25 cellular contexts compared by ENCODE assay signal in genomic region chr3:194099215-194099614, GRCh38.
"Had no signal": no experiment of that assay in that cellular context is flagged by ENCODE, and none has a peak within 500 bp of the region (broad histone marks: within the 10 kb centered on the region; RNA-seq: fewer than 3 reads in every experiment).

No MANE protein-coding gene starts in this region.

- H3K4me3 Mint-ChIP-seq: activated CD4-positive, alpha-beta memory T cell treated with anti-CD3 and anti-CD28 coated beads, Interleukin-2, amount 10 ng/mL, durations not matched to agents 7 days and 5 days; activated CD4-positive, alpha-beta T cell treated with anti-CD3 and anti-CD28 coated beads, Interleukin-2, amount 10 ng/mL, durations not matched to agents 7 days and 5 days; activated naive CD4-positive, alpha-beta T cell treated with anti-CD3 and anti-CD28 coated beads, Interleukin-2, amount 50 U/mL, for 24 hours; activated naive CD8-positive, alpha-beta T cell treated with anti-CD3 and anti-CD28 coated beads, Interleukin-2, amount 50 U/mL, for 24 hours; activated T-cell treated with anti-CD3 and anti-CD28 coated beads, Interleukin-2, amount 50 U/mL, for 24 hours; central memory CD8-positive, alpha-beta T cell; dendritic cell treated with granulocyte-macrophage colony-stimulating factor and Interleukin-4, amounts not matched to agents 40 ng/mL and 50 ng/mL, for 4 days; endodermal cell; neural progenitor cell; T-cell had no signal

- H3K4me3 ChIP-seq: breast epithelium, left lung, lower lobe of right lung, neural progenitor cell, right atrium auricular region, tibial nerve had no signal

- H3K36me3 ChIP-seq: breast epithelium, left lung, lower lobe of right lung, neural progenitor cell, right atrium auricular region, tibial nerve had no signal

- ATAC-seq: activated naive CD8-positive, alpha-beta T cell treated with anti-CD3 and anti-CD28 coated beads, Interleukin-2, amount 50 U/mL, for 24 hours; esophagus mucosa; foreskin keratinocyte; T-cell had no signal

- H3K27ac Mint-ChIP-seq: activated CD4-positive, alpha-beta memory T cell treated with anti-CD3 and anti-CD28 coated beads, Interleukin-2, amount 10 ng/mL, durations not matched to agents 7 days and 5 days; activated CD4-positive, alpha-beta T cell treated with anti-CD3 and anti-CD28 coated beads, Interleukin-2, amount 10 ng/mL, durations not matched to agents 7 days and 5 days; activated naive CD4-positive, alpha-beta T cell treated with anti-CD3 and anti-CD28 coated beads, Interleukin-2, amount 50 U/mL, for 24 hours; activated naive CD8-positive, alpha-beta T cell treated with anti-CD3 and anti-CD28 coated beads, Interleukin-2, amount 50 U/mL, for 24 hours; activated T-cell treated with anti-CD3 and anti-CD28 coated beads, Interleukin-2, amount 50 U/mL, for 24 hours; activated T-helper 2 cell treated with anti-CD3 and anti-CD28 coated beads, Interferon-gamma antibody, Interleukin-2, Interleukin-4, amounts not matched to agents 10 μg/mL and 5 μg/mL and 100 μg/mL, durations not matched to agents 14 hours and 24 hours and 36 hours; endodermal cell; T-cell had no signal

- H3K9me3 ChIP-seq: breast epithelium, left lung, lower lobe of right lung, right atrium auricular region, tibial nerve had no signal

- H3K27ac ChIP-seq: breast epithelium, foreskin keratinocyte, lower lobe of right lung, neural progenitor cell, right atrium auricular region, tibial nerve had no signal

- H3K27me3 ChIP-seq: breast epithelium, left lung, neural progenitor cell, right atrium auricular region, tibial nerve had no signal

- H2AFZ ChIP-seq: neural progenitor cell had no signal

- DNase-seq: activated CD4-positive, alpha-beta memory T cell treated with anti-CD3 and anti-CD28 coated beads, Interleukin-2, amount 10 ng/mL, durations not matched to agents 7 days and 5 days; activated CD4-positive, alpha-beta T cell treated with anti-CD3 and anti-CD28 coated beads, Interleukin-2, amount 10 ng/mL, durations not matched to agents 7 days and 5 days; activated CD8-positive, alpha-beta memory T cell treated with anti-CD3 and anti-CD28 coated beads, Interleukin-2, amount 50 U/mL, for 48 hours; activated naive CD8-positive, alpha-beta T cell treated with anti-CD3 and anti-CD28 coated beads, Interleukin-2, amount 50 U/mL, for 24 hours; activated T-cell treated with anti-CD3 and anti-CD28 coated beads, Interleukin-2, amount 50 U/mL, for 24 hours; amygdala; endodermal cell; foreskin keratinocyte; left lung; lower lobe of right lung; mesendoderm; stimulated activated CD4-positive, alpha-beta T cell treated with anti-CD3 and anti-CD28 coated beads, Interleukin-15, amount 100 ng/mL, for 24 hours; stimulated activated CD4-positive, alpha-beta T cell treated with anti-CD3 and anti-CD28 coated beads, Interleukin-2, amount 100 ng/mL, for 24 hours; stimulated activated naive CD4-positive, alpha-beta T cell treated with Interleukin-2 at 50 U/mL for 16 hours; T-cell had no signal

- H3K36me3 Mint-ChIP-seq: activated naive CD4-positive, alpha-beta T cell treated with anti-CD3 and anti-CD28 coated beads, Interleukin-2, amount 50 U/mL, for 24 hours; neural progenitor cell; T-cell had no signal

- H3K9ac ChIP-seq: neural progenitor cell had no signal

- H3K4me1 ChIP-seq: foreskin keratinocyte had no signal

- FAIRE-seq: islet of Langerhans had no signal

- H3K27me3 Mint-ChIP-seq: activated naive CD4-positive, alpha-beta T cell treated with anti-CD3 and anti-CD28 coated beads, Interleukin-2, amount 50 U/mL, for 24 hours had no signal

- H3K9me3 Mint-ChIP-seq: activated CD4-positive, alpha-beta memory T cell treated with anti-CD3 and anti-CD28 coated beads, Interleukin-2, amount 10 ng/mL, durations not matched to agents 7 days and 5 days; activated CD4-positive, alpha-beta T cell treated with anti-CD3 and anti-CD28 coated beads, Interleukin-2, amount 10 ng/mL, durations not matched to agents 7 days and 5 days; activated naive CD4-positive, alpha-beta T cell treated with anti-CD3 and anti-CD28 coated beads, Interleukin-2, amount 50 U/mL, for 24 hours; activated naive CD8-positive, alpha-beta T cell treated with anti-CD3 and anti-CD28 coated beads, Interleukin-2, amount 50 U/mL, for 24 hours; activated T-cell treated with anti-CD3 and anti-CD28 coated beads, Interleukin-2, amount 50 U/mL, for 24 hours; activated T-helper 2 cell treated with anti-CD3 and anti-CD28 coated beads, Interferon-gamma antibody, Interleukin-2, Interleukin-4, amounts not matched to agents 10 μg/mL and 5 μg/mL and 100 μg/mL, durations not matched to agents 14 hours and 24 hours and 36 hours; central memory CD8-positive, alpha-beta T cell; dendritic cell treated with granulocyte-macrophage colony-stimulating factor and Interleukin-4, amounts not matched to agents 40 ng/mL and 50 ng/mL, for 4 days; endodermal cell; neural progenitor cell; T-cell had no signal
